22 cellular contexts compared by ENCODE assay signal in the genomic region with DNA sequence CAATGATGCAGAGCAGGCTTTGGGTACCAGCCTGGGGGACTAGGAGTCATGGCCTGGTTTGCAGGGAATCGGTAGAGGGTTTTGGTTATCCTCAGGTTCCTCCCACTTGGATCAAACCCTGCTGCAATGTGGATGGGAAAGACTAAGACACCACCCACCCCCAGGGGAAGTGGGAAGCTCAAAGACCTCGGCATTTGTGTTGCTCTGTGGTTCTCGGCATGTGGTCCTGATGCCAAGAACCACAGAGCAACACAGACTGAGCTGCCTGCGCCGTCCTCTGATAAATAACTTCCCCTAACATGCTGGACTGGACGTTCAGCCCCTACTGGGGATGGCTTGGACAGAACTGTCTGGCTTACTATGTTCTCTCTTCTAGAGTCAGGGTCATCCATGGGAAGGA.
DNase-seq lines count a peak whose midpoint lies in the region; ATAC-seq and TF ChIP-seq lines count a peak whose summit lies in the region.
"Had no signal": no experiment of that assay in that cellular context is flagged by ENCODE, and none has a peak within 500 bp of the region (broad histone marks: within the 10 kb centered on the region; RNA-seq: fewer than 3 reads in every experiment).

No MANE protein-coding gene starts in this region.

- H3K27ac ChIP-seq in KMS-11 = peak overlapping the region; percentile 99
- no peak overlapping the region for H3K27ac ChIP-seq in coronary artery
- H3K27ac ChIP-seq: A549, HL-60 had no signal

- H2AFZ ChIP-seq in KMS-11 (ENCODE audit: low read depth) = peak overlapping the region; percentile 7; the same call in 1 of the 2 replicates

- intact Hi-C loops in activated CD4-positive, alpha-beta T cell treated with anti-CD3 and anti-CD28 coated beads, Interleukin-2, amount 10 ng/mL, durations not matched to agents 24 days and 14 days (cut with micrococcal nuclease) = no loop called here

- no peaks in the 10 kb centered on the region for H3K27me3 ChIP-seq in KMS-11 (ENCODE audit: insufficient read depth, low read depth)

- peaks cover 0 to under 1% of the 10 kb centered on the region in 2 donors for H3K36me3 Mint-ChIP-seq in stimulated activated naive B cell treated with anti-CD40 and anti-IgM and Interleukin-4, amounts not matched to agents 10 μg/mL and 1 μg/mL and 100 μg/mL, for 72 hours
- no peaks in the 10 kb centered on the region for H3K36me3 Mint-ChIP-seq in activated CD4-positive, alpha-beta T cell treated with anti-CD3 and anti-CD28 coated beads, Interleukin-2, amount 10 ng/mL, durations not matched to agents 24 days and 14 days (ENCODE audit: low read depth)
- H3K36me3 Mint-ChIP-seq: CD4-positive, CD25-positive, alpha-beta regulatory T cell had no signal

- H3K4me1 ChIP-seq in KMS-11 (ENCODE audit: low read depth, poor library complexity, severe bottlenecking) = peaks cover 93% of the 10 kb centered on the region
- H3K4me1 ChIP-seq: A549 had no signal

- H3K9me3 Mint-ChIP-seq in stimulated activated naive B cell treated with anti-CD40 and anti-IgM and Interleukin-4, amounts not matched to agents 10 μg/mL and 1 μg/mL and 100 μg/mL, for 72 hours = peaks cover 4 to 13% of the 10 kb centered on the region in 2 donors
- peaks cover 8% of the 10 kb centered on the region for H3K9me3 Mint-ChIP-seq in activated CD4-positive, alpha-beta T cell treated with anti-CD3 and anti-CD28 coated beads, Interleukin-2, amount 10 ng/mL, durations not matched to agents 24 days and 14 days
- H3K9me3 Mint-ChIP-seq: HFFc6 had no signal

- peak overlapping the region; percentile 74 for H3K27ac Mint-ChIP-seq in stimulated activated naive B cell treated with anti-CD40 and anti-IgM and Interleukin-4, amounts not matched to agents 10 μg/mL and 1 μg/mL and 100 μg/mL, for 72 hours
- no peak overlapping the region for H3K27ac Mint-ChIP-seq in activated CD4-positive, alpha-beta T cell treated with anti-CD3 and anti-CD28 coated beads, Interleukin-2, amount 10 ng/mL, durations not matched to agents 24 days and 14 days
- H3K27ac Mint-ChIP-seq: B cell; CD4-positive, CD25-positive, alpha-beta regulatory T cell; H9; HFFc6 had no signal

- in situ Hi-C loops in astrocyte of the cerebellum (cut with HindIII; ENCODE audit: low sequenced_read_pairs) = no loop called here

- H3K4me2 ChIP-seq in KMS-11 = peak overlapping the region; percentile 12; the same call in 1 of the 2 replicates
- H3K4me2 ChIP-seq: A549 had no signal

- no peak for ATAC-seq in stimulated activated naive B cell treated with anti-CD40 and anti-IgM and Interleukin-4, amounts not matched to agents 10 μg/mL and 1 μg/mL and 100 μg/mL, for 72 hours (replicated peaks)
- ATAC-seq in HG02884 (IDR thresholded peaks at IDR 0.05; ENCODE audit: unreplicated experiment) (no peak), HG03432 (IDR thresholded peaks at IDR 0.05; ENCODE audit: unreplicated experiment) (no peak)
- ATAC-seq: A549, HepG2, PC-3, SK-N-SH treated with all-trans-retinoic acid at 6 μM for 48 hours had no signal

- TF ChIP-seq CTCF in KMS-11 (conservative IDR thresholded peaks at IDR 0.05; ENCODE audit: low read depth, low read length) (no peak), astrocyte of the cerebellum (IDR thresholded peaks at IDR 0.05; ENCODE audit: low read depth, low read length, missing control alignments) (no peak), coronary artery (IDR thresholded peaks at IDR 0.05) (no peak)

- no peaks in the 10 kb centered on the region for H4K20me1 ChIP-seq in KMS-11 (ENCODE audit: insufficient read depth)

- peaks cover 11 to 15% of the 10 kb centered on the region in 2 donors for H3K4me1 Mint-ChIP-seq in stimulated activated naive B cell treated with anti-CD40 and anti-IgM and Interleukin-4, amounts not matched to agents 10 μg/mL and 1 μg/mL and 100 μg/mL, for 72 hours
- H3K4me1 Mint-ChIP-seq in activated CD4-positive, alpha-beta T cell treated with anti-CD3 and anti-CD28 coated beads, Interleukin-2, amount 10 ng/mL, durations not matched to agents 24 days and 14 days = peaks cover 5% of the 10 kb centered on the region
- H3K4me1 Mint-ChIP-seq: B cell; CD4-positive, CD25-positive, alpha-beta regulatory T cell; H9 had no signal

- DNase-seq in astrocyte of the cerebellum (ENCODE audit: low read depth) = peak; percentile 22
- peak; percentile 89 for DNase-seq in glomerular visceral epithelial cell (ENCODE audit: extremely low spot score)
- DNase-seq in stimulated activated naive B cell treated with anti-CD40 and anti-IgM and Interleukin-4, amounts not matched to agents 10 μg/mL and 1 μg/mL and 100 μg/mL, for 72 hours = no peak
- DNase-seq in coronary artery (ENCODE audit: low spot score) = no peak
- DNase-seq in activated CD4-positive, alpha-beta T cell treated with anti-CD3 and anti-CD28 coated beads, Interleukin-2, amount 10 ng/mL, durations not matched to agents 24 days and 14 days = no peak
- DNase-seq: CD4-positive, CD25-positive, alpha-beta regulatory T cell; H9; HFFc6; KBM-7; NCI-H1105 treated with DMSO at 0.1 percent for 48 hours; NCI-H2081 treated with DMSO at 0.1 percent for 48 hours; NCI-H524 treated with DMSO at 0.1 percent for 48 hours; NCI-H82; PC-3 had no signal

- H3K36me3 ChIP-seq in KMS-11 (ENCODE audit: insufficient read depth) = no peaks in the 10 kb centered on the region

- H3K9ac ChIP-seq in KMS-11 = no peak overlapping the region

- H3K27me3 Mint-ChIP-seq in stimulated activated naive B cell treated with anti-CD40 and anti-IgM and Interleukin-4, amounts not matched to agents 10 μg/mL and 1 μg/mL and 100 μg/mL, for 72 hours = peaks cover 38 to 49% of the 10 kb centered on the region in 2 donors
- H3K27me3 Mint-ChIP-seq in activated CD4-positive, alpha-beta T cell treated with anti-CD3 and anti-CD28 coated beads, Interleukin-2, amount 10 ng/mL, durations not matched to agents 24 days and 14 days = peaks cover 18% of the 10 kb centered on the region
- H3K27me3 Mint-ChIP-seq: CD4-positive, CD25-positive, alpha-beta regulatory T cell had no signal

- H3K4me3 ChIP-seq in KMS-11 (IDR thresholded peaks at IDR 0.05; ENCODE audit: insufficient read depth, low read depth, low read length) (no peak overlapping the region), astrocyte of the cerebellum (ENCODE audit: low read depth, low read length) (no peak overlapping the region), coronary artery (no peak overlapping the region)
- H3K4me3 ChIP-seq: A549 had no signal

- no peaks in the 10 kb centered on the region for H3K79me2 ChIP-seq in KMS-11 (ENCODE audit: insufficient read depth, low read depth)

- no peak overlapping the region for H3K4me3 Mint-ChIP-seq in stimulated activated naive B cell treated with anti-CD40 and anti-IgM and Interleukin-4, amounts not matched to agents 10 μg/mL and 1 μg/mL and 100 μg/mL, for 72 hours
- H3K4me3 Mint-ChIP-seq in activated CD4-positive, alpha-beta T cell treated with anti-CD3 and anti-CD28 coated beads, Interleukin-2, amount 10 ng/mL, durations not matched to agents 24 days and 14 days = no peak overlapping the region
- H3K4me3 Mint-ChIP-seq: B cell; CD4-positive, CD25-positive, alpha-beta regulatory T cell; H9; HFFc6 had no signal

Comparison
In these comparisons a context has a peak if more than half of its experiments do, and no peak if none do; other contexts are left out.
1. DNase-seq: peak in astrocyte of the cerebellum (single experiment) and glomerular visceral epithelial cell (single experiment); none in stimulated activated naive B cell treated with anti-CD40 and anti-IgM and Interleukin-4, amounts not matched to agents 10 μg/mL and 1 μg/mL and 100 μg/mL, for 72 hours (single experiment), coronary artery (single experiment) and activated CD4-positive, alpha-beta T cell treated with anti-CD3 and anti-CD28 coated beads, Interleukin-2, amount 10 ng/mL, durations not matched to agents 24 days and 14 days (single experiment).